8 cellular contexts compared by ENCODE assay signal in genomic region chr11:250740-251299, GRCh38. TPM values are rescaled to one million over a fixed set of nuclear protein-coding genes. Genes with fewer than 3 reads are reported as not detected.
DNase-seq lines count a peak whose midpoint lies in the region; ATAC-seq and TF ChIP-seq lines count a peak whose summit lies in the region.

No MANE protein-coding gene starts in this region.

- peak overlapping the region; percentile 10 to 75 for H3K27ac Mint-ChIP-seq in activated naive CD4-positive, alpha-beta T cell treated with anti-CD3 and anti-CD28 coated beads, Interleukin-2, amount 50 U/mL, for 72 hours

- CTCF ChIA-PET in AG04450 (lab: Charles Lee): interaction anchor here (0.6 to 2.5 kb wide), 15 partner anchors 9 to 198 kb away, joined by 3 to 51 read pairs (median 4); partner anchors contain the start of genes B4GALNT4, PSMD13 and SIGIRR

- no peaks in the 10 kb centered on the region for H3K9me3 Mint-ChIP-seq in activated naive CD4-positive, alpha-beta T cell treated with anti-CD3 and anti-CD28 coated beads, Interleukin-2, amount 50 U/mL, for 72 hours

- peak; percentile 62 for TF ChIP-seq CTCF in AG04450 (IDR thresholded peaks at IDR 0.05; ENCODE audit: low read depth, low read length)

- POLR2A ChIA-PET in AG04450 (lab: Yijun Ruan, JAX): interaction anchor here (0.9 kb wide), 1 partner anchor 17 kb away, joined by 3 read pairs; no protein-coding TSS in a partner anchor

- H3K27me3 ChIP-seq in AG04450 (ENCODE audit: control insufficient read depth, insufficient read depth, low read length) (no peaks in the 10 kb centered on the region), H7 (ENCODE audit: control insufficient read depth, insufficient read depth, low read length) (no peaks in the 10 kb centered on the region)

- peaks cover 12 to 27% of the 10 kb centered on the region in 2 donors for H3K36me3 Mint-ChIP-seq in activated naive CD4-positive, alpha-beta T cell treated with anti-CD3 and anti-CD28 coated beads, Interleukin-2, amount 50 U/mL, for 72 hours

- ATAC-seq in SK-N-SH treated with all-trans-retinoic acid at 6 μM for 48 hours (peak; percentile 92), left ventricle myocardium superior (peak; percentile 72)
- peak; percentile 83 to 90 for ATAC-seq in activated naive CD4-positive, alpha-beta T cell treated with anti-CD3 and anti-CD28 coated beads, Interleukin-2, amount 50 U/mL, for 72 hours

- no peak overlapping the region for H3K27ac ChIP-seq in AG04450 (ENCODE audit: low read depth, low read length)

- DNase-seq in AG04450 (ENCODE audit: low read depth, low spot score) (no peak), H7 (peak; percentile 83), left ventricle myocardium superior (peak; percentile 57), NCI-H146 treated with DMSO at 0.1 percent for 48 hours (lab: John Stamatoyannopoulos, UW; ENCODE audit: unreplicated experiment) (no peak), NCI-H446 treated with DMSO at 0.1 percent for 48 hours (lab: John Stamatoyannopoulos, UW) (no peak)
- peak in 1 of 2 donors; percentile 82 for DNase-seq in activated naive CD4-positive, alpha-beta T cell treated with anti-CD3 and anti-CD28 coated beads, Interleukin-2, amount 50 U/mL, for 72 hours (ENCODE audit: low spot score in 2 of 2)
- DNase-seq in stimulated activated CD4-positive, alpha-beta T cell treated with anti-CD3 and anti-CD28 coated beads, Interleukin-12 subunit alpha, Interleukin-12 subunit beta, amount 100 ng/mL, for 24 hours (ENCODE audit: low read depth in 2 of 2): peak; percentile 46 to 69

- H3K9me3 ChIP-seq in AG04450 (ENCODE audit: control insufficient read depth, insufficient read depth, low read length): no peaks in the 10 kb centered on the region

- peaks cover 28% of the 10 kb centered on the region for H3K36me3 ChIP-seq in H7 (replicated peaks; ENCODE audit: control insufficient read depth, insufficient read depth, low read length)

- H3K4me3 ChIP-seq in AG04450 (ENCODE audit: low read depth, low read length) (no peak overlapping the region), H7 (ENCODE audit: insufficient read depth, low read depth, low read length) (no peak overlapping the region)

- intact Hi-C loops in left ventricle myocardium superior (cut with micrococcal nuclease): no loop called here

TF ChIP-seq in SK-N-SH treated with all-trans-retinoic acid at 6 μM for 48 hours, 23 proteins besides CTCF, POLR2A, EP300 and RAD21:
- TF ChIP-seq TCF4 (CRISPR knock-in tag; IDR thresholded peaks at IDR 0.05; ENCODE audit: borderline replicate concordance): no peak
- TF ChIP-seq SNAI2 (CRISPR knock-in tag; IDR thresholded peaks at IDR 0.05): no peak
- no peak for TF ChIP-seq ISL1 (CRISPR knock-in tag; IDR thresholded peaks at IDR 0.05)
- no peak for TF ChIP-seq ZC3H10 (CRISPR knock-in tag; IDR thresholded peaks at IDR 0.05)
- no peak for TF ChIP-seq BACH2 (CRISPR knock-in tag; IDR thresholded peaks at IDR 0.05; ENCODE audit: borderline replicate concordance)
- no peak for TF ChIP-seq ESRRG (CRISPR knock-in tag; IDR thresholded peaks at IDR 0.05)
- TF ChIP-seq ZNF70 (CRISPR knock-in tag; IDR thresholded peaks at IDR 0.05): no peak
- no peak for TF ChIP-seq PPARA (CRISPR knock-in tag; IDR thresholded peaks at IDR 0.05; ENCODE audit: borderline replicate concordance)
- TF ChIP-seq, protein P1, sequence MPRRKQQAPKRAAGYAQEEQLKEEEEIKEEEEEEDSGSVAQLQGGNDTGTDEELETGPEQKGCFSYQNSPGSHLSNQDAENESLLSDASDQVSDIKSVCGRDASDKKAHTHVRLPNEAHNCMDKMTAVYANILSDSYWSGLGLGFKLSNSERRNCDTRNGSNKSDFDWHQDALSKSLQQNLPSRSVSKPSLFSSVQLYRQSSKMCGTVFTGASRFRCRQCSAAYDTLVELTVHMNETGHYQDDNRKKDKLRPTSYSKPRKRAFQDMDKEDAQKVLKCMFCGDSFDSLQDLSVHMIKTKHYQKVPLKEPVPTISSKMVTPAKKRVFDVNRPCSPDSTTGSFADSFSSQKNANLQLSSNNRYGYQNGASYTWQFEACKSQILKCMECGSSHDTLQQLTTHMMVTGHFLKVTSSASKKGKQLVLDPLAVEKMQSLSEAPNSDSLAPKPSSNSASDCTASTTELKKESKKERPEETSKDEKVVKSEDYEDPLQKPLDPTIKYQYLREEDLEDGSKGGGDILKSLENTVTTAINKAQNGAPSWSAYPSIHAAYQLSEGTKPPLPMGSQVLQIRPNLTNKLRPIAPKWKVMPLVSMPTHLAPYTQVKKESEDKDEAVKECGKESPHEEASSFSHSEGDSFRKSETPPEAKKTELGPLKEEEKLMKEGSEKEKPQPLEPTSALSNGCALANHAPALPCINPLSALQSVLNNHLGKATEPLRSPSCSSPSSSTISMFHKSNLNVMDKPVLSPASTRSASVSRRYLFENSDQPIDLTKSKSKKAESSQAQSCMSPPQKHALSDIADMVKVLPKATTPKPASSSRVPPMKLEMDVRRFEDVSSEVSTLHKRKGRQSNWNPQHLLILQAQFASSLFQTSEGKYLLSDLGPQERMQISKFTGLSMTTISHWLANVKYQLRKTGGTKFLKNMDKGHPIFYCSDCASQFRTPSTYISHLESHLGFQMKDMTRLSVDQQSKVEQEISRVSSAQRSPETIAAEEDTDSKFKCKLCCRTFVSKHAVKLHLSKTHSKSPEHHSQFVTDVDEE (CRISPR knock-in tag; IDR thresholded peaks at IDR 0.05): no peak
- no peak for TF ChIP-seq RARB (CRISPR knock-in tag; IDR thresholded peaks at IDR 0.05)

RNA-seq across cellular contexts. Expression of gene PSMD13, which starts 14.0 kb away (rescaled TPM):
- polyA plus RNA-seq in AG04450 (2011; rRNA removed): 138 and 148 TPM in 2 replicates
- 55.4 and 67.1 TPM in 2 replicates for polyA minus RNA-seq in AG04450 (2011; rRNA and poly(A)+ RNA removed)
- total RNA-seq in H7 (2014; rRNA removed; shearing (Covaris generic)): 186 and 234 TPM in 2 replicates
- total RNA-seq in activated naive CD4-positive, alpha-beta T cell treated with anti-CD3 and anti-CD28 coated beads, Interleukin-2, amount 50 U/mL, for 72 hours: 100 to 1,000 TPM; 196 to 273 TPM
- 92.3 TPM for total RNA-seq in left ventricle myocardium superior

RNA-seq across cellular contexts. Expression of gene SIRT3, which starts 14.7 kb away (rescaled TPM):
- polyA plus RNA-seq in AG04450 (2011; rRNA removed): 14.7 and 15.8 TPM in 2 replicates
- 10.9 and 14.8 TPM in 2 replicates for polyA minus RNA-seq in AG04450 (2011; rRNA and poly(A)+ RNA removed)
- 10.7 and 12.3 TPM in 2 replicates for total RNA-seq in H7 (2014; rRNA removed; shearing (Covaris generic))
- 10 to 100 TPM; 11.7 to 38.7 TPM for total RNA-seq in activated naive CD4-positive, alpha-beta T cell treated with anti-CD3 and anti-CD28 coated beads, Interleukin-2, amount 50 U/mL, for 72 hours
- 41.4 TPM for total RNA-seq in left ventricle myocardium superior

RNA-seq across cellular contexts. Expression of gene NLRP6, which starts 27.4 kb away (rescaled TPM):
- polyA plus RNA-seq in AG04450 (2011; rRNA removed): not detected in 2 replicates
- not detected in 2 replicates for polyA minus RNA-seq in AG04450 (2011; rRNA and poly(A)+ RNA removed)
- total RNA-seq in H7 (2014; rRNA removed; shearing (Covaris generic)): 0.26 and 0.55 TPM in 2 replicates
- 1 to 10 TPM in 1 of 2 donors, under 1 TPM in 1; 0.88 to 2.5 TPM for total RNA-seq in activated naive CD4-positive, alpha-beta T cell treated with anti-CD3 and anti-CD28 coated beads, Interleukin-2, amount 50 U/mL, for 72 hours
- total RNA-seq in left ventricle myocardium superior: 0.32 TPM

RNA-seq across cellular contexts. Expression of gene PGGHG, which starts 38.1 kb away (rescaled TPM):
- 4.0 and 5.2 TPM in 2 replicates for polyA plus RNA-seq in AG04450 (2011; rRNA removed)
- polyA minus RNA-seq in AG04450 (2011; rRNA and poly(A)+ RNA removed): 1.9 and 2.6 TPM in 2 replicates
- 69.0 and 102 TPM in 2 replicates for total RNA-seq in H7 (2014; rRNA removed; shearing (Covaris generic))
- total RNA-seq in activated naive CD4-positive, alpha-beta T cell treated with anti-CD3 and anti-CD28 coated beads, Interleukin-2, amount 50 U/mL, for 72 hours: 100 to 1,000 TPM in 1 of 2 donors, 10 to 100 TPM in 1; 97.8 to 695 TPM
- total RNA-seq in left ventricle myocardium superior: 7.2 TPM

RNA-seq across cellular contexts. Expression of gene RIC8A, which starts 43.3 kb away (rescaled TPM):
- 118 and 153 TPM in 2 replicates for polyA plus RNA-seq in AG04450 (2011; rRNA removed)
- polyA minus RNA-seq in AG04450 (2011; rRNA and poly(A)+ RNA removed): 169 and 266 TPM in 2 replicates
- total RNA-seq in H7 (2014; rRNA removed; shearing (Covaris generic)): 103 and 125 TPM in 2 replicates
- 100 to 1,000 TPM; 110 to 179 TPM for total RNA-seq in activated naive CD4-positive, alpha-beta T cell treated with anti-CD3 and anti-CD28 coated beads, Interleukin-2, amount 50 U/mL, for 72 hours
- 60.3 TPM for total RNA-seq in left ventricle myocardium superior

Comparison
In these comparisons a context has a peak if more than half of its experiments do, and no peak if none do; other contexts are left out.
1. DNase-seq: peak in H7 (single experiment), left ventricle myocardium superior (single experiment) and stimulated activated CD4-positive, alpha-beta T cell treated with anti-CD3 and anti-CD28 coated beads, Interleukin-12 subunit alpha, Interleukin-12 subunit beta, amount 100 ng/mL, for 24 hours (2 of 2); none in AG04450 (single experiment), NCI-H146 treated with DMSO at 0.1 percent for 48 hours (single experiment) and NCI-H446 treated with DMSO at 0.1 percent for 48 hours (single experiment).
2. Peak in every context shown above with its lines, with median percentiles within 50 percentile points of each other: ATAC-seq.